Comparison of ENCODE assay signal across 8 cellular contexts in the genomic region with DNA sequence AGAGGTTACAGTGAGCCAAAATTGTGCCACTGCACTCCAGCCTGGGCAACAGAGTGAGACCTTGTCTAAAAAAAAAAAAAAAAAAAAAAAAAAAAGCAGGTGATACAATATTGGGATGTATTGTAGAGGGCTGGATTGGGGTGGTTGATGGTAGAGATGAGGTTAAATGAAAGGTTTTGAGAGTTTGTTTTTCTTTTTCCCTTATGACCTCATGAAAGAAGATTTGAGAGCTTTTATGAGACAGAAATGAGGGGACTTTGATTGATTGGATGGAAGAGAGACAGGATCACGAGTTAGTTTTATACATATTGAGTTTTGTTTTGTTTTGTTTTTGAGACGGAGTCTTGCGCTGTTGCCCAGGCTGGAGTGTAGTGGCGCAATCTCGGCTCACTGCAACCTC. TPM values are rescaled to one million over a fixed set of nuclear protein-coding genes. Genes with fewer than 3 reads are reported as not detected.
DNase-seq lines count a peak whose midpoint lies in the region; ATAC-seq and TF ChIP-seq lines count a peak whose summit lies in the region.
"Not testable (repeated sequence)": the region's sequence is repeated elsewhere in the genome, so short reads cannot be mapped to it uniquely, and the experiment has no call there.

No MANE protein-coding gene starts in this region.

- BruUV-seq in A673 (replicated peaks; lab: Mats Ljungman, UMichigan), result not testable (repeated sequence)

- not testable (repeated sequence) for TF ChIP-seq CTCF in A673 (conservative IDR thresholded peaks at IDR 0.05; ENCODE audit: low read depth, low read length); RWPE2 (IDR thresholded peaks at IDR 0.05; ENCODE audit: poor library complexity, severe bottlenecking); breast epithelium (IDR thresholded peaks at IDR 0.05); heart left ventricle (IDR thresholded peaks at IDR 0.05); thoracic aorta (IDR thresholded peaks at IDR 0.05)

- not testable (repeated sequence) for H3K4ac ChIP-seq in mesenchymal stem cell (ENCODE audit: low read depth in 1 of 2, low read length in 2 of 2)

- not testable (repeated sequence) for H3K18ac ChIP-seq in mesenchymal stem cell (ENCODE audit: low read depth in 1 of 2, low read length in 2 of 2)

- 88 to 98% (median 96%) methylated on average over 5 of the region's 5 CpGs for WGBS in heart left ventricle, 4 donors
- WGBS in mesenchymal stem cell, result 78% methylated on average over 2 of the region's 5 CpGs

- H3K4me2 ChIP-seq in mesenchymal stem cell (ENCODE audit: low read length, poor library complexity, severe bottlenecking), result not testable (repeated sequence)

- H3K27me3 ChIP-seq in A673 (replicated peaks; ENCODE audit: insufficient read depth, low read depth, low read length, poor library complexity); RWPE2 (ENCODE audit: insufficient read depth, poor library complexity, severe bottlenecking); breast epithelium; heart left ventricle; mesenchymal stem cell (ENCODE audit: control insufficient read depth in 1 of 2, insufficient read depth in 1 of 2, low read length in 2 of 2); rectal smooth muscle tissue (ENCODE audit: control insufficient read depth, insufficient read depth, low read length); thoracic aorta (replicated peaks; ENCODE audit: insufficient read depth): not testable (repeated sequence)

- not testable (repeated sequence) for H3K4me3 ChIP-seq in A673 (ENCODE audit: low read depth, low read length, poor library complexity, severe bottlenecking); RWPE2 (ENCODE audit: severe bottlenecking); breast epithelium; heart left ventricle; mesenchymal stem cell (ENCODE audit: insufficient read depth in 1 of 2, low read depth in 1 of 2, low read length in 2 of 2); rectal smooth muscle tissue (ENCODE audit: low read length); thoracic aorta

- TF ChIP-seq POLR2A in breast epithelium (IDR thresholded peaks at IDR 0.05); heart left ventricle (IDR thresholded peaks at IDR 0.05): not testable (repeated sequence)

- CTCF ChIA-PET in A673 (lab: Charles Lee), result not testable (repeated sequence)

- not testable (repeated sequence) for H2BK15ac ChIP-seq in mesenchymal stem cell (ENCODE audit: low read depth, poor library complexity, severe bottlenecking)

- not testable (repeated sequence) for H3K9me3 ChIP-seq in A673 (ENCODE audit: low read depth, low read length, poor library complexity, severe bottlenecking); RWPE2 (ENCODE audit: severe bottlenecking); breast epithelium; heart left ventricle; mesenchymal stem cell (ENCODE audit: control insufficient read depth, low read length); thoracic aorta

- not testable (repeated sequence) for H3K23ac ChIP-seq in mesenchymal stem cell (ENCODE audit: low read length in 2 of 2)

- H3K27ac ChIP-seq in A673 (ENCODE audit: low read depth, low read length, poor library complexity, severe bottlenecking) (peak overlapping the region; percentile 31), RWPE2 (ENCODE audit: poor library complexity, severe bottlenecking) (peak overlapping the region; percentile 73), breast epithelium (peak overlapping the region; percentile 89 to 95), heart left ventricle (peak overlapping the region in 10 of 12 donors; percentile 32 to 85 (median 62)), mesenchymal stem cell (ENCODE audit: low read length, poor library complexity, severe bottlenecking) (peak overlapping the region; percentile 73), rectal smooth muscle tissue (ENCODE audit: low read depth, low read length) (peak overlapping the region; percentile 21), thoracic aorta (peak overlapping the region; percentile 68 to 75)

- not testable (repeated sequence) for DNase-seq in A673 (ENCODE audit: low spot score); RWPE2 (ENCODE audit: low spot score); breast epithelium (ENCODE audit: low spot score in 2 of 2); heart left ventricle; thoracic aorta (ENCODE audit: low spot score)
- peak; percentile 5 for DNase-seq in HT1080 (ENCODE audit: low read depth)
- DNase-seq in mesenchymal stem cell, result peak; percentile 16

- H3K79me1 ChIP-seq in mesenchymal stem cell (replicated peaks; ENCODE audit: low read length, poor library complexity, severe bottlenecking), result not testable (repeated sequence)

- not testable (repeated sequence) for ATAC-seq in RWPE2 (ENCODE audit: low read depth); heart left ventricle; thoracic aorta (ENCODE audit: insufficient number of reproducible peaks, low FRiP score, low read depth)

- H2BK120ac ChIP-seq in mesenchymal stem cell (ENCODE audit: low read depth, low read length), result not testable (repeated sequence)

- H3K4me1 ChIP-seq in A673 (ENCODE audit: insufficient read depth, low read length, poor library complexity, severe bottlenecking), result peaks cover 36% of the 10 kb centered on the region
- peaks cover 45% of the 10 kb centered on the region for H3K4me1 ChIP-seq in RWPE2 (ENCODE audit: insufficient read depth, poor library complexity, severe bottlenecking)
- peaks cover 0 to 12% of the 10 kb centered on the region in 2 donors for H3K4me1 ChIP-seq in breast epithelium
- peaks cover 3 to 69% (median 42%) of the 10 kb centered on the region in 12 donors for H3K4me1 ChIP-seq in heart left ventricle
- H3K4me1 ChIP-seq in mesenchymal stem cell (ENCODE audit: control insufficient read depth, insufficient read depth, low read depth, low read length), result not testable (repeated sequence)
- H3K4me1 ChIP-seq in rectal smooth muscle tissue (ENCODE audit: control insufficient read depth, insufficient read depth, low read length), result peaks cover 33% of the 10 kb centered on the region
- H3K4me1 ChIP-seq in thoracic aorta (ENCODE audit: control insufficient read depth in 1 of 2, low read depth in 2 of 2), result peaks cover 37 to 71% of the 10 kb centered on the region in 2 donors

- not testable (repeated sequence) for H3K14ac ChIP-seq in mesenchymal stem cell (ENCODE audit: low read length in 2 of 2)

- peak overlapping the region; percentile 64 for H3K9ac ChIP-seq in mesenchymal stem cell (ENCODE audit: low read length)
- not testable (repeated sequence) for H3K9ac ChIP-seq in rectal smooth muscle tissue (ENCODE audit: low read length)

- H2AK5ac ChIP-seq in mesenchymal stem cell (ENCODE audit: low read length, severe bottlenecking), result not testable (repeated sequence)

- H2BK12ac ChIP-seq in mesenchymal stem cell (ENCODE audit: low read length in 2 of 2), result not testable (repeated sequence)

- H3K36me3 ChIP-seq in A673 (ENCODE audit: insufficient read depth, low read length, poor library complexity, severe bottlenecking); RWPE2 (ENCODE audit: low read depth); breast epithelium; heart left ventricle; mesenchymal stem cell (ENCODE audit: control insufficient read depth in 1 of 2, insufficient read depth in 2 of 2, low read depth in 1 of 2, low read length in 2 of 2); rectal smooth muscle tissue (ENCODE audit: control insufficient read depth, insufficient read depth, low read length); thoracic aorta: not testable (repeated sequence)

- POLR2A ChIA-PET in A673 (lab: Charles Lee; ENCODE audit: low non-redundant PET), result not testable (repeated sequence)

- not testable (repeated sequence) for H2BK5ac ChIP-seq in mesenchymal stem cell (ENCODE audit: low read depth, low read length, poor library complexity, severe bottlenecking)

- H4K91ac ChIP-seq in mesenchymal stem cell (ENCODE audit: low read length), result not testable (repeated sequence)

- peak overlapping the region; percentile 12 for H4K8ac ChIP-seq in mesenchymal stem cell (ENCODE audit: low read length)

- intact Hi-C loops in A673 (cut with micrococcal nuclease; ENCODE audit: unreplicated experiment); breast epithelium (cut with DNase I; ENCODE audit: low total_unique reads); heart left ventricle (cut with DNase I): not testable (repeated sequence)

- H2AFZ ChIP-seq in mesenchymal stem cell (ENCODE audit: low read depth, low read length), result not testable (repeated sequence)

RNA-seq across cellular contexts. Expression of a gene that starts 27.1 kb away (rescaled TPM):
- total RNA-seq in A673 (2021), result 62.4 and 73.7 TPM in 2 replicates
- total RNA-seq in HT1080 (2014; rRNA removed; shearing (Covaris generic)), result 28.5 and 34.3 TPM in 2 replicates
- polyA plus RNA-seq in HT1080 (2015; cell fraction: cytosol; rRNA removed), result 23.8 and 27.1 TPM in 2 replicates
- 73.1 and 78.7 TPM in 2 replicates for polyA plus RNA-seq in HT1080 (2015; cell fraction: nucleus; rRNA removed)
- 100 to 1,000 TPM; 107 to 213 (median 136) TPM for total RNA-seq in breast epithelium
- total RNA-seq in heart left ventricle, result 10 to 100 TPM; 44.5 to 69.5 (median 53.5) TPM
- polyA plus RNA-seq in heart left ventricle, result 10 to 100 TPM; 48.5 to 50.4 TPM
- polyA plus RNA-seq in mesenchymal stem cell (2013, experiment 1 of 2), result 48.8 TPM
- polyA plus RNA-seq in mesenchymal stem cell (2013, experiment 2 of 2), result 49.0 TPM
- 100 to 1,000 TPM in 1 of 2 donors, 10 to 100 TPM in 1; 94.1 to 114 TPM for total RNA-seq in thoracic aorta

Comparison
In these comparisons a context has a peak if more than half of its experiments do, and no peak if none do; other contexts are left out.
1. H3K27ac ChIP-seq: peak in every context shown above with its lines; median percentile 92 in breast epithelium; 73 in RWPE2; 73 in mesenchymal stem cell; 72 in thoracic aorta; 62 in heart left ventricle; 31 in A673; 21 in rectal smooth muscle tissue.